ENCODE assay signal across 1 cellular context in the genomic region with DNA sequence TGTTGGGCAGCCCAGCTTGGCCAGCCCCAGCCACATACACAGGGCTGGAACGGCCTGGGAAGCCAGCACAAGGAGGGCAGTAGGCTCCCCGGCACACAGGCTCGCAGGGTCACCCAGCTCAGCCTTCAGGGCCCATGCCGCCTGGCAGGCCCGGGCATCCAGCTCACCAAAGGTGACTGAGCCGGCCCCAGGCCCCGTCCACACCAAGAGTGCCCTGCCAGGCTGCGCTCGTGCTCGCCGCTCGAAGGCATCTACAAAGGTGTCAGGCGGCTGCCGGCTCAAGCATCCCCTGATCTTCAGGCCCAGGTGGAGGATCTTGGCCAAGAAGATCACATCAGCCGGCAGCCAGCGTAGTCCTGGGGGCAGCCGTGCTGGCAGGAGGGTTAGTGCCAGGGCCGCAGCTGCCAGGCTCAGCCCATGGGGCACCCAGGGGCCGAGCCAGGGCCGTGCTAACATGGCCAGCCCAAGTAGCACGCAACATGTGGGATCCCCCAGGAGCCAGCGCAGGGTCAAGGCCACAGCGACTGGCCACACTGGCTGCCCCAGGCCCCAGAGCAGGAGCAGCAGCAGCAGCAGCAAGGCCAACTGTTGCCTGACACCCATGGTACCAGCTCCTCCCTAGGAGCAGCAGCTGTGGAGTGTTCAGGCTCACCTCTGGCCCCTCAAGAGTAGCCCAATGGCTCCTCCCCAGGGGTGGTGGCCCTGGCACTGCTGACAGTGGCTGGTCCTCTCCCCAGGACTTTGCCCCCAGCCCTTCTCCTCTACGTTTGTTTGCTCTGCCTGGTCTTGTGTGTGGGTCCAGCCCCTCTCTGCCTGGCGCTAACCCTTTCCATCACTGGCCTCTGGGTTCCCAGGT.
TF ChIP-seq lines count a peak whose summit lies in the region.

A gene with protein sequence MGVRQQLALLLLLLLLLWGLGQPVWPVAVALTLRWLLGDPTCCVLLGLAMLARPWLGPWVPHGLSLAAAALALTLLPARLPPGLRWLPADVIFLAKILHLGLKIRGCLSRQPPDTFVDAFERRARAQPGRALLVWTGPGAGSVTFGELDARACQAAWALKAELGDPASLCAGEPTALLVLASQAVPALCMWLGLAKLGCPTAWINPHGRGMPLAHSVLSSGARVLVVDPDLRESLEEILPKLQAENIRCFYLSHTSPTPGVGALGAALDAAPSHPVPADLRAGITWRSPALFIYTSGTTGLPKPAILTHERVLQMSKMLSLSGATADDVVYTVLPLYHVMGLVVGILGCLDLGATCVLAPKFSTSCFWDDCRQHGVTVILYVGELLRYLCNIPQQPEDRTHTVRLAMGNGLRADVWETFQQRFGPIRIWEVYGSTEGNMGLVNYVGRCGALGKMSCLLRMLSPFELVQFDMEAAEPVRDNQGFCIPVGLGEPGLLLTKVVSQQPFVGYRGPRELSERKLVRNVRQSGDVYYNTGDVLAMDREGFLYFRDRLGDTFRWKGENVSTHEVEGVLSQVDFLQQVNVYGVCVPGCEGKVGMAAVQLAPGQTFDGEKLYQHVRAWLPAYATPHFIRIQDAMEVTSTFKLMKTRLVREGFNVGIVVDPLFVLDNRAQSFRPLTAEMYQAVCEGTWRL (minus strand): TSS at position 640 of the 856 bp plus-strand sequence. CDS start 37 bp downstream, at position 603.

TF ChIP-seq in HepG2, 621 proteins besides CTCF, POLR2A, EP300 and RAD21 (continued from another document and continues in another):
- TF ChIP-seq ESRRA (CRISPR knock-in tag; IDR thresholded peaks at IDR 0.05; ENCODE audit: low read depth) (peak; percentile 63; the same call in 1 of the 2 replicates), CSRNP1 (CRISPR knock-in tag; IDR thresholded peaks at IDR 0.05) (no peak; the same call in 1 of the 2 replicates), ZNF567 (CRISPR knock-in tag; IDR thresholded peaks at IDR 0.05; ENCODE audit: borderline replicate concordance) (peak; percentile 54; the same call in 1 of the 2 replicates), SOX6 (IDR thresholded peaks at IDR 0.05) (no peak), SOX6 (CRISPR knock-in tag; IDR thresholded peaks at IDR 0.05) (peak; percentile 57; the same call in 1 of the 2 replicates), KLF13 (CRISPR knock-in tag; IDR thresholded peaks at IDR 0.05) (no peak), ZSCAN20 (CRISPR knock-in tag; IDR thresholded peaks at IDR 0.05; ENCODE audit: borderline replicate concordance) (no peak), SIN3A (IDR thresholded peaks at IDR 0.05; ENCODE audit: borderline replicate concordance, low read depth, low read length) (no peak), ZNF577 (CRISPR knock-in tag; IDR thresholded peaks at IDR 0.05; ENCODE audit: borderline replicate concordance, low read depth) (no peak), FOSL2 (CRISPR knock-in tag; IDR thresholded peaks at IDR 0.05) (peak; percentile 49; the same call in 1 of the 2 replicates), HIVEP1 (CRISPR knock-in tag; IDR thresholded peaks at IDR 0.05) (no peak), SKI (IDR thresholded peaks at IDR 0.05; ENCODE audit: partially characterized antibody) (peak; percentile 68), GATA4 (IDR thresholded peaks at IDR 0.05; ENCODE audit: borderline replicate concordance, low read depth) (0 out of 2 replicates have a peak, but pooled peaks have one; percentile 21), MED8 (CRISPR knock-in tag; IDR thresholded peaks at IDR 0.05; ENCODE audit: insufficient replicate concordance) (no peak), ZNF253 (CRISPR knock-in tag; IDR thresholded peaks at IDR 0.05; ENCODE audit: borderline replicate concordance) (no peak), ZFP90 (CRISPR knock-in tag; IDR thresholded peaks at IDR 0.05; ENCODE audit: borderline replicate concordance) (peak; percentile 66), CEBPB (IDR thresholded peaks at IDR 0.05; ENCODE audit: borderline replicate concordance, low read depth, low read length) (no peak), FOXA3 (CRISPR knock-in tag; IDR thresholded peaks at IDR 0.05) (peak; percentile 53), SALL2 (CRISPR knock-in tag; IDR thresholded peaks at IDR 0.05) (no peak), TFDP1 (CRISPR knock-in tag; IDR thresholded peaks at IDR 0.05; ENCODE audit: borderline replicate concordance) (no peak), ZIK1 (CRISPR knock-in tag; IDR thresholded peaks at IDR 0.05; ENCODE audit: borderline replicate concordance, low read depth) (no peak), LCORL (IDR thresholded peaks at IDR 0.05) (no peak), LCORL (CRISPR knock-in tag; IDR thresholded peaks at IDR 0.05) (peak; percentile 62), IRF2 (CRISPR knock-in tag; IDR thresholded peaks at IDR 0.05) (peak; percentile 42; the same call in 1 of the 2 replicates), PRDM15 (CRISPR knock-in tag; IDR thresholded peaks at IDR 0.05) (no peak), E2F1 (CRISPR knock-in tag; IDR thresholded peaks at IDR 0.05) (no peak), U2AF1 (optimal IDR thresholded peaks at IDR 0.05; ENCODE audit: low read depth, low read length) (no peak), NBN (conservative IDR thresholded peaks at IDR 0.05) (no peak), ATF7-NPFF (CRISPR knock-in tag; IDR thresholded peaks at IDR 0.05; ENCODE audit: low read depth) (0 out of 2 replicates have a peak, but pooled peaks have one; percentile 51), ZFP1 (CRISPR knock-in tag; IDR thresholded peaks at IDR 0.05) (no peak), ZNF83 (CRISPR knock-in tag; IDR thresholded peaks at IDR 0.05; ENCODE audit: borderline replicate concordance) (no peak)
- TF ChIP-seq, protein P1, sequence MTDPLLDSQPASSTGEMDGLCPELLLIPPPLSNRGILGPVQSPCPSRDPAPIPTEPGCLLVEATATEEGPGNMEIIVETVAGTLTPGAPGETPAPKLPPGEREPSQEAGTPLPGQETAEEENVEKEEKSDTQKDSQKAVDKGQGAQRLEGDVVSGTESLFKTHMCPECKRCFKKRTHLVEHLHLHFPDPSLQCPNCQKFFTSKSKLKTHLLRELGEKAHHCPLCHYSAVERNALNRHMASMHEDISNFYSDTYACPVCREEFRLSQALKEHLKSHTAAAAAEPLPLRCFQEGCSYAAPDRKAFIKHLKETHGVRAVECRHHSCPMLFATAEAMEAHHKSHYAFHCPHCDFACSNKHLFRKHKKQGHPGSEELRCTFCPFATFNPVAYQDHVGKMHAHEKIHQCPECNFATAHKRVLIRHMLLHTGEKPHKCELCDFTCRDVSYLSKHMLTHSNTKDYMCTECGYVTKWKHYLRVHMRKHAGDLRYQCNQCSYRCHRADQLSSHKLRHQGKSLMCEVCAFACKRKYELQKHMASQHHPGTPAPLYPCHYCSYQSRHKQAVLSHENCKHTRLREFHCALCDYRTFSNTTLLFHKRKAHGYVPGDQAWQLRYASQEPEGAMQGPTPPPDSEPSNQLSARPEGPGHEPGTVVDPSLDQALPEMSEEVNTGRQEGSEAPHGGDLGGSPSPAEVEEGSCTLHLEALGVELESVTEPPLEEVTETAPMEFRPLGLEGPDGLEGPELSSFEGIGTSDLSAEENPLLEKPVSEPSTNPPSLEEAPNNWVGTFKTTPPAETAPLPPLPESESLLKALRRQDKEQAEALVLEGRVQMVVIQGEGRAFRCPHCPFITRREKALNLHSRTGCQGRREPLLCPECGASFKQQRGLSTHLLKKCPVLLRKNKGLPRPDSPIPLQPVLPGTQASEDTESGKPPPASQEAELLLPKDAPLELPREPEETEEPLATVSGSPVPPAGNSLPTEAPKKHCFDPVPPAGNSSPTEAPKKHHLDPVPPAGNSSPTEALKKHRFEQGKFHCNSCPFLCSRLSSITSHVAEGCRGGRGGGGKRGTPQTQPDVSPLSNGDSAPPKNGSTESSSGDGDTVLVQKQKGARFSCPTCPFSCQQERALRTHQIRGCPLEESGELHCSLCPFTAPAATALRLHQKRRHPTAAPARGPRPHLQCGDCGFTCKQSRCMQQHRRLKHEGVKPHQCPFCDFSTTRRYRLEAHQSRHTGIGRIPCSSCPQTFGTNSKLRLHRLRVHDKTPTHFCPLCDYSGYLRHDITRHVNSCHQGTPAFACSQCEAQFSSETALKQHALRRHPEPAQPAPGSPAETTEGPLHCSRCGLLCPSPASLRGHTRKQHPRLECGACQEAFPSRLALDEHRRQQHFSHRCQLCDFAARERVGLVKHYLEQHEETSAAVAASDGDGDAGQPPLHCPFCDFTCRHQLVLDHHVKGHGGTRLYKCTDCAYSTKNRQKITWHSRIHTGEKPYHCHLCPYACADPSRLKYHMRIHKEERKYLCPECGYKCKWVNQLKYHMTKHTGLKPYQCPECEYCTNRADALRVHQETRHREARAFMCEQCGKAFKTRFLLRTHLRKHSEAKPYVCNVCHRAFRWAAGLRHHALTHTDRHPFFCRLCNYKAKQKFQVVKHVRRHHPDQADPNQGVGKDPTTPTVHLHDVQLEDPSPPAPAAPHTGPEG (CRISPR knock-in tag; IDR thresholded peaks at IDR 0.05) = 0 out of 2 replicates have a peak, but pooled peaks have one; percentile 35
- TF ChIP-seq, protein P2, sequence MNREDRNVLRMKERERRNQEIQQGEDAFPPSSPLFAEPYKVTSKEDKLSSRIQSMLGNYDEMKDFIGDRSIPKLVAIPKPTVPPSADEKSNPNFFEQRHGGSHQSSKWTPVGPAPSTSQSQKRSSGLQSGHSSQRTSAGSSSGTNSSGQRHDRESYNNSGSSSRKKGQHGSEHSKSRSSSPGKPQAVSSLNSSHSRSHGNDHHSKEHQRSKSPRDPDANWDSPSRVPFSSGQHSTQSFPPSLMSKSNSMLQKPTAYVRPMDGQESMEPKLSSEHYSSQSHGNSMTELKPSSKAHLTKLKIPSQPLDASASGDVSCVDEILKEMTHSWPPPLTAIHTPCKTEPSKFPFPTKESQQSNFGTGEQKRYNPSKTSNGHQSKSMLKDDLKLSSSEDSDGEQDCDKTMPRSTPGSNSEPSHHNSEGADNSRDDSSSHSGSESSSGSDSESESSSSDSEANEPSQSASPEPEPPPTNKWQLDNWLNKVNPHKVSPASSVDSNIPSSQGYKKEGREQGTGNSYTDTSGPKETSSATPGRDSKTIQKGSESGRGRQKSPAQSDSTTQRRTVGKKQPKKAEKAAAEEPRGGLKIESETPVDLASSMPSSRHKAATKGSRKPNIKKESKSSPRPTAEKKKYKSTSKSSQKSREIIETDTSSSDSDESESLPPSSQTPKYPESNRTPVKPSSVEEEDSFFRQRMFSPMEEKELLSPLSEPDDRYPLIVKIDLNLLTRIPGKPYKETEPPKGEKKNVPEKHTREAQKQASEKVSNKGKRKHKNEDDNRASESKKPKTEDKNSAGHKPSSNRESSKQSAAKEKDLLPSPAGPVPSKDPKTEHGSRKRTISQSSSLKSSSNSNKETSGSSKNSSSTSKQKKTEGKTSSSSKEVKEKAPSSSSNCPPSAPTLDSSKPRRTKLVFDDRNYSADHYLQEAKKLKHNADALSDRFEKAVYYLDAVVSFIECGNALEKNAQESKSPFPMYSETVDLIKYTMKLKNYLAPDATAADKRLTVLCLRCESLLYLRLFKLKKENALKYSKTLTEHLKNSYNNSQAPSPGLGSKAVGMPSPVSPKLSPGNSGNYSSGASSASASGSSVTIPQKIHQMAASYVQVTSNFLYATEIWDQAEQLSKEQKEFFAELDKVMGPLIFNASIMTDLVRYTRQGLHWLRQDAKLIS (CRISPR knock-in tag; IDR thresholded peaks at IDR 0.05) = no peak
